Comparison of ENCODE assay signal across 21 cellular contexts in the genomic region with DNA sequence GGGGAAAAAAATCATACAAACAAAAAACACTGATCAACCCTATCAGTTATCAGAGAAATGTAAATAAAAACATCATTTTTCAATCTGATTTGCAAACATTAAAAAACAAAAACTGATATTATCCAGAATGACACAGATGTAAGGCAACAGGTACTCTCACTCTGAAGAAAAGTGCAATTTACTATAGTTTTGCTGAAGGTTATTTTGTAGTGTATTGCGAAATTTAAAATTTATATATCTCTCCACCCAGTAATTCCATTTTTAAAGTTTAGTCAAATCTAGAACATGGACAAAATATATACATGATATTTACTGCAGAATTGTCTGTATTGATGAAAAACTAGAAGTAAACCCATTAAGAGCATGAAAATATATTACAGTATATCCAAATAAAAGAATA.
DNase-seq lines count a peak whose midpoint lies in the region; FAIRE-seq and TF ChIP-seq lines count a peak whose summit lies in the region.
"Had no signal": no experiment of that assay in that cellular context is flagged by ENCODE, and none has a peak within 500 bp of the region (broad histone marks: within the 10 kb centered on the region; RNA-seq: fewer than 3 reads in every experiment).

No MANE protein-coding gene starts in this region.

- 91% methylated on average over 1 of the region's 1 CpG; no CpG with 5 or more reads in 1 of the 2 experiments for WGBS in H1 (ENCODE audit: extremely low coverage in 1 of 2, insufficient coverage in 1 of 2, insufficient read length in 1 of 2, insufficient replicate concordance in 2 of 2, low coverage in 1 of 2, low lambda C conversion rate in 2 of 2, missing lambda C conversion rate in 1 of 2), 2 experiments

- no peak overlapping the region for H4K8ac ChIP-seq in H1 (ENCODE audit: extremely low read depth, insufficient read depth, low read length)

- TF ChIP-seq RAD21 in Ishikawa (IDR thresholded peaks at IDR 0.05; ENCODE audit: low read depth), result no peak
- TF ChIP-seq RAD21 in H1 (IDR thresholded peaks at IDR 0.05 in 1 of 2, conservative IDR thresholded peaks at IDR 0.05 in 1 of 2; ENCODE audit: low read depth in 2 of 2, low read length in 2 of 2), result no peak

- peaks cover 15 to 53% of the 10 kb centered on the region in 2 experiments for H3K36me3 ChIP-seq in HEK293 (ENCODE audit: control insufficient read depth in 2 of 2, insufficient read depth in 1 of 2, low read length in 2 of 2)
- H3K36me3 ChIP-seq in H1 (ENCODE audit: control insufficient read depth in 2 of 4, insufficient read depth in 4 of 4, low read length in 3 of 4), result peaks cover 0 to 45% (median 1%) of the 10 kb centered on the region in 4 experiments; a peak in 3 of 8 replicates
- H3K36me3 ChIP-seq: BE2C had no signal

- CTCF ChIA-PET in HEK293 (lab: Yijun Ruan, JAX) (interaction anchor here (1.1 kb wide), 1 partner anchor 114 kb away, joined by 3 read pairs; no protein-coding TSS in a partner anchor), H1 (lab: Charles Lee; ENCODE audit: partially characterized antibody) (no interaction called here)

- no peak overlapping the region for H3K4me2 ChIP-seq in H1 (ENCODE audit: insufficient read depth in 1 of 2, low read depth in 2 of 2, low read length in 2 of 2)
- H3K4me2 ChIP-seq: BLaER1 had no signal

- no peak overlapping the region for H2BK12ac ChIP-seq in H1 (ENCODE audit: low read depth, low read length)

- H2BK120ac ChIP-seq in H1 (replicated peaks; ENCODE audit: low read depth, low read length), result no peak overlapping the region

- no peak overlapping the region for H2BK15ac ChIP-seq in H1 (ENCODE audit: low read length)

- no peak overlapping the region for H2AFZ ChIP-seq in H1 (ENCODE audit: low read length)

- FAIRE-seq in GM19239 (lab: Jason Lieb, UNC) (peak; percentile 68), H1 (lab: Jason Lieb, UNC) (no peak)
- FAIRE-seq: GM12891 had no signal

- no peak for TF ChIP-seq POLR2A in H1 (IDR thresholded peaks at IDR 0.05; ENCODE audit: control extremely low read depth in 1 of 2, low read depth in 2 of 2, low read length in 2 of 2)

- H3K79me2 ChIP-seq in H1 (ENCODE audit: control insufficient read depth in 1 of 2, insufficient read depth in 2 of 2, low read length in 2 of 2), result no peaks in the 10 kb centered on the region

- no peak overlapping the region for H2BK20ac ChIP-seq in H1 (ENCODE audit: low read length)

- no peak overlapping the region for H4K91ac ChIP-seq in H1 (replicated peaks; ENCODE audit: insufficient read length, low read length)

- H4K20me1 ChIP-seq in H1 (replicated peaks in 1 of 2; ENCODE audit: control insufficient read depth in 1 of 2, insufficient read depth in 2 of 2, low read length in 2 of 2), result no peaks in the 10 kb centered on the region

- no peak overlapping the region for H3K23ac ChIP-seq in H1 (ENCODE audit: insufficient read length)

- H3K79me1 ChIP-seq in H1 (ENCODE audit: low read depth, low read length), result no peaks in the 10 kb centered on the region

- DNase-seq in GM19239 (ENCODE audit: insufficient read length, low spot score), result no peak
- DNase-seq in H1 (ENCODE audit: low read depth in 1 of 2, low spot score in 2 of 2), result no peak
- no peak for DNase-seq in NCI-H524 (lab: John Stamatoyannopoulos, UW)
- no peak for DNase-seq in DMS153 treated with DMSO at 0.1 percent for 48 hours (lab: John Stamatoyannopoulos, UW; ENCODE audit: unreplicated experiment)
- no peak for DNase-seq in NOMO-1 treated with dmso at 0.1 percent for 144 hours (lab: John Stamatoyannopoulos, UW; ENCODE audit: unreplicated experiment)
- DNase-seq: 8988T; ACHN; BE2C; C1 segment of cervical spinal cord; CD4-positive, alpha-beta memory T cell; CD4-positive, CD25-positive, alpha-beta regulatory T cell; CD8-positive, alpha-beta memory T cell; COR-L47; DMS 273 treated with DMSO at 0.1 percent for 48 hours; DMS153; DMS79 treated with DMSO at 0.1 percent for 48 hours; GF-D8 had no signal

- no peaks in the 10 kb centered on the region for H3K23me2 ChIP-seq in H1 (ENCODE audit: low read depth, low read length)

- H3K4me1 ChIP-seq in HEK293 (ENCODE audit: control insufficient read depth, insufficient read depth, low read length), result no peaks in the 10 kb centered on the region
- H3K4me1 ChIP-seq in H1 (replicated peaks in 1 of 4; ENCODE audit: control insufficient read depth in 3 of 4, insufficient read depth in 4 of 4, low read length in 3 of 4), result no peaks in the 10 kb centered on the region
- H3K4me1 ChIP-seq: BE2C had no signal

- POLR2A ChIA-PET in HEK293 (lab: Yijun Ruan, JAX), result no interaction called here
- POLR2A ChIA-PET in H1 (lab: Charles Lee; ENCODE audit: partially characterized antibody), result no interaction called here

- H3K4me3 ChIP-seq in HEK293 (ENCODE audit: low read depth, low read length) (no peak overlapping the region), H1 (ENCODE audit: extremely low read depth in 1 of 4, insufficient read depth in 2 of 4, low read depth in 3 of 4, low read length in 4 of 4) (no peak overlapping the region)
- H3K4me3 ChIP-seq: BLaER1 had no signal

- no peak overlapping the region for H3K9ac ChIP-seq in H1 (replicated peaks in 1 of 4; ENCODE audit: extremely low read depth in 1 of 4, low read depth in 3 of 4, low read length in 3 of 4)
- H3K9ac ChIP-seq: BLaER1 had no signal

- no peak overlapping the region for H3K14ac ChIP-seq in H1 (ENCODE audit: insufficient read length)

- no peak overlapping the region for H2AK5ac ChIP-seq in H1 (ENCODE audit: low read depth, low read length)

- H3K27ac ChIP-seq in HEK293 (ENCODE audit: extremely low read depth, low read depth, low read length) (no peak overlapping the region), H1 (ENCODE audit: low read depth, low read length) (no peak overlapping the region)
- H3K27ac ChIP-seq: BLaER1 had no signal

- TF ChIP-seq EP300 in Ishikawa (IDR thresholded peaks at IDR 0.05; ENCODE audit: borderline replicate concordance) (no peak), H1 (IDR thresholded peaks at IDR 0.05; ENCODE audit: borderline replicate concordance in 1 of 2, low read depth in 2 of 2, low read length in 2 of 2) (no peak)

- no peak overlapping the region for H4K5ac ChIP-seq in H1 (ENCODE audit: insufficient read length, low read depth, low read length)

- H3K9me3 ChIP-seq in HEK293 (ENCODE audit: control insufficient read depth, insufficient read depth, low read depth, low read length), result no peaks in the 10 kb centered on the region
- H3K9me3 ChIP-seq in H1 (ENCODE audit: insufficient read depth in 2 of 2, low read depth in 1 of 2, low read length in 1 of 2), result no peaks in the 10 kb centered on the region
- H3K9me3 ChIP-seq: BE2C, BLaER1 had no signal

- H3K4ac ChIP-seq in H1 (replicated peaks; ENCODE audit: insufficient read length, low read depth, low read length), result no peak overlapping the region

- no peaks in the 10 kb centered on the region for H3K27me3 ChIP-seq in H1 (replicated peaks in 1 of 4; ENCODE audit: control insufficient read depth in 3 of 4, extremely low read depth in 1 of 4, insufficient read depth in 3 of 4, low read length in 3 of 4)
- H3K27me3 ChIP-seq: BE2C, BLaER1 had no signal

- H2BK5ac ChIP-seq in H1 (ENCODE audit: low read depth, low read length), result no peak overlapping the region

- no peak overlapping the region for H3K56ac ChIP-seq in H1 (replicated peaks; ENCODE audit: insufficient read length, low read depth, low read length)

- H3K18ac ChIP-seq in H1 (ENCODE audit: extremely low read depth, low read length), result no peak overlapping the region

- TF ChIP-seq CTCF in HEK293 (tag by site-specific recombination; IDR thresholded peaks at IDR 0.05) (no peak), H1 (IDR thresholded peaks at IDR 0.05; ENCODE audit: control extremely low read depth in 1 of 3, insufficient read depth in 1 of 3, low read depth in 1 of 3, low read length in 3 of 3) (no peak)

TF ChIP-seq in HEK293, 187 proteins besides CTCF, POLR2A, EP300 and RAD21 (continues in another document):
- TF ChIP-seq, protein P1, sequence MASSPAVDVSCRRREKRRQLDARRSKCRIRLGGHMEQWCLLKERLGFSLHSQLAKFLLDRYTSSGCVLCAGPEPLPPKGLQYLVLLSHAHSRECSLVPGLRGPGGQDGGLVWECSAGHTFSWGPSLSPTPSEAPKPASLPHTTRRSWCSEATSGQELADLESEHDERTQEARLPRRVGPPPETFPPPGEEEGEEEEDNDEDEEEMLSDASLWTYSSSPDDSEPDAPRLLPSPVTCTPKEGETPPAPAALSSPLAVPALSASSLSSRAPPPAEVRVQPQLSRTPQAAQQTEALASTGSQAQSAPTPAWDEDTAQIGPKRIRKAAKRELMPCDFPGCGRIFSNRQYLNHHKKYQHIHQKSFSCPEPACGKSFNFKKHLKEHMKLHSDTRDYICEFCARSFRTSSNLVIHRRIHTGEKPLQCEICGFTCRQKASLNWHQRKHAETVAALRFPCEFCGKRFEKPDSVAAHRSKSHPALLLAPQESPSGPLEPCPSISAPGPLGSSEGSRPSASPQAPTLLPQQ (tag by site-specific recombination; IDR thresholded peaks at IDR 0.05), result no peak
- TF ChIP-seq OVOL3 (tag by site-specific recombination; IDR thresholded peaks at IDR 0.05), result no peak

TF ChIP-seq in Ishikawa, 13 proteins besides CTCF, POLR2A, EP300 and RAD21:
- TF ChIP-seq CEBPB (IDR thresholded peaks at IDR 0.05), result 0 out of 2 replicates have a peak, but pooled peaks have one; percentile 3
- no peak for TF ChIP-seq CREB1 (IDR thresholded peaks at IDR 0.05; ENCODE audit: low read depth)
